ENCODE assay signal across 9 cellular contexts in the genomic region with DNA sequence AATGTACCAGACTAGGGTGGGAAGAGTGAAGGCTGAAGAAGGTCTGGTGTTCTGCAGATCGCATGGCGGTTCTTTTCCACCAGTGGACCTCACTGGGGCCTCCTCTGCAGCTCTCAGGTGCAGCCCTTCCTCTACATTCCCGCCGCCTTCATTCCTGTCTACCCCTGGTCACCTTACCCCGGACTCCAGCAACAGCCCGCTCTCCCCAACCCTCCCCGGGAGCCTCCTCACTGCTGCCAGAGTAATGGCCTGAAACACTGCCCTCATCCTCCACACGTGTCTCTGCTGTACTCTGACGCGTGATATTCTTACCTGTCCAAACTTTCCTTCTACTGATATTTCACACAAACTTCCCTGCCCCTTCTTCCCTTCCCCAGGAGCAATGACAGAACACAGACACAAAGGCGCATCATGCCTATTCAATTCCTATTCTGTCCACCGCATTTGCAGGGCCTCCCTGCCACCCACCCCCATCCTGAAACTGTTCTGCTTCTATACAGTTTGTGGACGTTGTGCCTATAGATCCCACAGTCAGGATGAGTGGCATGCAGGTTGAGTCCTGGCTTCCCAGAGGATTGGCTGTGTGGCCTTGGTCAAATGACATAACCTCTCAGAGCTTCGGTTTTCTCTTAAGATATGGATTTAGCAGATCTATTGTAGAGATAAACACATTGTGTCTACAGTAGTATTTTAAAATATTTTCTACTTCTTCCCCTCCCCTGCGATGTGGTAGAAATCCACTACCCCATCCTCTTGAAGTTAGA. TPM values are rescaled to one million over a fixed set of nuclear protein-coding genes. Genes with fewer than 3 reads are reported as not detected.
DNase-seq lines count a peak whose midpoint lies in the region; ATAC-seq, FAIRE-seq and TF ChIP-seq lines count a peak whose summit lies in the region.
"Had no signal": no experiment of that assay in that cellular context is flagged by ENCODE, and none has a peak within 500 bp of the region (broad histone marks: within the 10 kb centered on the region; RNA-seq: fewer than 3 reads in every experiment).

No MANE protein-coding gene starts in this region.

- no peaks in the 10 kb centered on the region for H3K36me3 ChIP-seq in GM23248 (ENCODE audit: low read depth)
- no peaks in the 10 kb centered on the region for H3K36me3 ChIP-seq in hepatocyte (replicated peaks; ENCODE audit: insufficient read depth, low read depth)
- H3K36me3 ChIP-seq in sigmoid colon, result no peaks in the 10 kb centered on the region

- no peaks in the 10 kb centered on the region for H3K9me2 ChIP-seq in GM23248 (ENCODE audit: insufficient read depth)
- H3K9me2 ChIP-seq in hepatocyte (replicated peaks; ENCODE audit: insufficient read depth), result no peaks in the 10 kb centered on the region

- WGBS in GM23248 (ENCODE audit: low coverage in 1 of 2, low lambda C conversion rate in 2 of 2, missing lambda C conversion rate in 2 of 2), 2 experiments, result 35 to 41% methylated on average over 14 to 15 of the region's 15 CpGs
- 33% methylated on average over 15 of the region's 15 CpGs for WGBS in hepatocyte (ENCODE audit: low lambda C conversion rate, missing lambda C conversion rate)
- WGBS in sigmoid colon, 2 donors, result 72 to 80% methylated on average over 15 of the region's 15 CpGs

- no peak for TF ChIP-seq POLR2A in sigmoid colon (IDR thresholded peaks at IDR 0.05)

- H2AFZ ChIP-seq in GM23248 (peak overlapping the region; percentile 82), hepatocyte (peak overlapping the region; percentile 73)

- intact Hi-C loops in sigmoid colon (cut with DNase I), result no loop called here

- H3K4me2 ChIP-seq in GM23248 (ENCODE audit: unreplicated experiment) (peak overlapping the region; percentile 98), hepatocyte (peak overlapping the region; percentile 95)

- ATAC-seq in WTC11 (no peak; the same call in 1 of the 2 replicates), HG03342 (IDR thresholded peaks at IDR 0.05; ENCODE audit: unreplicated experiment) (no peak), GM19351 (IDR thresholded peaks at IDR 0.05; ENCODE audit: unreplicated experiment) (no peak)

- POLR2A ChIA-PET in WTC11 (lab: Charles Lee), result interaction anchor here (0.8 to 2.0 kb wide), 4 partner anchors 11 to 84 kb away, joined by 3 to 10 read pairs (median 4); no protein-coding TSS in a partner anchor

- TF ChIP-seq CTCF in WTC11 (IDR thresholded peaks at IDR 0.05) (no peak), hepatocyte (IDR thresholded peaks at IDR 0.05; ENCODE audit: poor library complexity) (no peak), sigmoid colon (IDR thresholded peaks at IDR 0.05) (no peak)

- H3K4me1 ChIP-seq in GM23248 (ENCODE audit: insufficient read depth) (peaks cover 36% of the 10 kb centered on the region), hepatocyte (ENCODE audit: insufficient read depth) (peaks cover 25% of the 10 kb centered on the region), sigmoid colon (peaks cover 0 to 44% (median 36%) of the 10 kb centered on the region in 4 donors)

- FAIRE-seq in HTR-8/SVneo (lab: Jason Lieb, UNC), result no peak

- TF ChIP-seq EP300 in sigmoid colon (IDR thresholded peaks at IDR 0.05), result no peak

- peaks cover 69% of the 10 kb centered on the region for H3K4me1 Mint-ChIP-seq in WTC11

- peak overlapping the region; percentile 70 for H3K4me3 Mint-ChIP-seq in WTC11

- peaks cover 7% of the 10 kb centered on the region for H3K27me3 Mint-ChIP-seq in WTC11 (ENCODE audit: low read depth)

- DNase-seq in GM23248 (no peak), WTC11 (ENCODE audit: low spot score) (no peak), hepatocyte (ENCODE audit: low spot score) (peak; percentile 19), sigmoid colon (no peak), mesenteric fat pad (ENCODE audit: low spot score) (no peak), HTR-8/SVneo (ENCODE audit: insufficient read length, low spot score) (no peak)
- DNase-seq: left colon had no signal

- peak overlapping the region; percentile 76 for H3K27ac Mint-ChIP-seq in WTC11

- H3K27me3 ChIP-seq in GM23248 (replicated peaks; ENCODE audit: insufficient read depth), result no peaks in the 10 kb centered on the region
- H3K27me3 ChIP-seq in hepatocyte, result no peaks in the 10 kb centered on the region
- no peaks in the 10 kb centered on the region for H3K27me3 ChIP-seq in sigmoid colon

- H4K20me1 ChIP-seq in GM23248 (ENCODE audit: insufficient read depth) (no peaks in the 10 kb centered on the region; the same call in 1 of the 2 replicates), hepatocyte (ENCODE audit: insufficient read depth, poor library complexity, severe bottlenecking) (peaks cover 10% of the 10 kb centered on the region)

- H3K79me2 ChIP-seq in GM23248 (ENCODE audit: insufficient read depth), result peaks cover 84% of the 10 kb centered on the region
- peaks cover 70% of the 10 kb centered on the region for H3K79me2 ChIP-seq in hepatocyte

- no peaks in the 10 kb centered on the region for H3K9me3 ChIP-seq in GM23248 (ENCODE audit: low read depth)
- H3K9me3 ChIP-seq in hepatocyte (ENCODE audit: low read depth), result no peaks in the 10 kb centered on the region
- no peaks in the 10 kb centered on the region for H3K9me3 ChIP-seq in sigmoid colon

- H3K27ac ChIP-seq in GM23248, result peak overlapping the region; percentile 89
- peak overlapping the region; percentile 98 for H3K27ac ChIP-seq in hepatocyte
- peak overlapping the region; percentile 82 to 95 (median 92) for H3K27ac ChIP-seq in sigmoid colon

- CTCF ChIA-PET in WTC11 (lab: Charles Lee), result interaction anchor here (1.6 to 4.5 kb wide), 2 partner anchors 9 to 83 kb away, joined by 8 to 36 read pairs; no protein-coding TSS in a partner anchor

- no peaks in the 10 kb centered on the region for H3K9me3 Mint-ChIP-seq in WTC11

- in situ Hi-C loops in GM23248 (cut with MboI), result no loop called here

- H3K4me3 ChIP-seq in GM23248 (peak overlapping the region; percentile 88), hepatocyte (peak overlapping the region; percentile 85), sigmoid colon (peak overlapping the region; percentile 55 to 77 (median 67))

- H3F3A ChIP-seq in GM23248 (ENCODE audit: insufficient read depth), result peaks cover 36% of the 10 kb centered on the region

- peak overlapping the region; percentile 97 for H3K9ac ChIP-seq in GM23248

- no peaks in the 10 kb centered on the region; the same call in 1 of the 2 replicates for H3K36me3 Mint-ChIP-seq in WTC11

TF ChIP-seq in WTC11, 78 proteins besides CTCF, POLR2A, EP300 and RAD21:
- TF ChIP-seq RELA (CRISPR knock-in tag; IDR thresholded peaks at IDR 0.05; ENCODE audit: borderline replicate concordance) (no peak), SOX15 (CRISPR knock-in tag; IDR thresholded peaks at IDR 0.05) (no peak)
- TF ChIP-seq, protein P1, sequence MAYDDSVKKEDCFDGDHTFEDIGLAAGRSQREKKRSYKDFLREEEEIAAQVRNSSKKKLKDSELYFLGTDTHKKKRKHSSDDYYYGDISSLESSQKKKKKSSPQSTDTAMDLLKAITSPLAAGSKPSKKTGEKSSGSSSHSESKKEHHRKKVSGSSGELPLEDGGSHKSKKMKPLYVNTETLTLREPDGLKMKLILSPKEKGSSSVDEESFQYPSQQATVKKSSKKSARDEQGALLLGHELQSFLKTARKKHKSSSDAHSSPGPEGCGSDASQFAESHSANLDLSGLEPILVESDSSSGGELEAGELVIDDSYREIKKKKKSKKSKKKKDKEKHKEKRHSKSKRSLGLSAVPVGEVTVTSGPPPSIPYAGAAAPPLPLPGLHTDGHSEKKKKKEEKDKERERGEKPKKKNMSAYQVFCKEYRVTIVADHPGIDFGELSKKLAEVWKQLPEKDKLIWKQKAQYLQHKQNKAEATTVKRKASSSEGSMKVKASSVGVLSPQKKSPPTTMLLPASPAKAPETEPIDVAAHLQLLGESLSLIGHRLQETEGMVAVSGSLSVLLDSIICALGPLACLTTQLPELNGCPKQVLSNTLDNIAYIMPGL (CRISPR knock-in tag; IDR thresholded peaks at IDR 0.05), result no peak

RNA-seq across cellular contexts. Expression of a gene that starts 1.7 kb away (rescaled TPM):
- total RNA-seq in GM23248 (2014; rRNA removed; shearing (Covaris generic)), result 29.6 and 45.7 TPM in 2 replicates
- 11.1 and 13.4 TPM in 2 replicates for polyA plus RNA-seq in GM23248 (2016; fragmentation: Nextera tagmentation; extraction: Ambion mirVana)
- total RNA-seq in WTC11 (2021), result 10.3 to 15.9 TPM (median 12.3 TPM) in 3 replicates
- total RNA-seq in hepatocyte, result 5.3 and 13.0 TPM in 2 replicates
- polyA plus RNA-seq in hepatocyte, result 2.5 and 3.5 TPM in 2 replicates
- total RNA-seq in sigmoid colon, result 10 to 100 TPM in 1 of 4 donors, 1 to 10 TPM in 3; 5.8 to 12.1 (median 7.5) TPM
- 1 to 10 TPM; 1.8 to 3.7 (median 2.6) TPM for polyA plus RNA-seq in sigmoid colon
- total RNA-seq in mesenteric fat pad, result 54.4 TPM
